In genomic region chr1:110440877-110441276, GRCh38 we compare ENCODE assay signal across 15 cellular contexts. TPM values are rescaled to one million over a fixed set of nuclear protein-coding genes. Genes with fewer than 3 reads are reported as not detected.
DNase-seq lines count a peak whose midpoint lies in the region; ATAC-seq and TF ChIP-seq lines count a peak whose summit lies in the region.
"Had no signal": no experiment of that assay in that cellular context is flagged by ENCODE, and none has a peak within 500 bp of the region (broad histone marks: within the 10 kb centered on the region; RNA-seq: fewer than 3 reads in every experiment).

No MANE protein-coding gene starts in this region.

- DNase-seq in T47D (ENCODE audit: low read depth in 1 of 2, low spot score in 1 of 2): peak; percentile 14 to 36
- peak in 2 of 3 donors; percentile 67 to 74 for DNase-seq in right cardiac atrium
- peak; percentile 47 for DNase-seq in testis
- DNase-seq in SW 1271 (lab: John Stamatoyannopoulos, UW): no peak
- DNase-seq in dermis blood vessel endothelial cell: no peak
- no peak for DNase-seq in activated CD4-positive, alpha-beta T cell treated with anti-CD3 and anti-CD28 coated beads, Interleukin-2, amount 50 U/mL, for 1 hour
- DNase-seq: activated naive CD8-positive, alpha-beta T cell treated with anti-CD3 and anti-CD28 coated beads, Interleukin-2, amount 50 U/mL, for 24 hours; left colon; MV-4-11; NCI-H446 treated with DMSO at 0.1 percent for 48 hours; OCI-M1 had no signal

- no peak for TF ChIP-seq RAD21 in Ishikawa (IDR thresholded peaks at IDR 0.05; ENCODE audit: low read depth)

- H3K9me3 ChIP-seq in right cardiac atrium (ENCODE audit: control insufficient read depth, low read length) (no peaks in the 10 kb centered on the region), testis (no peaks in the 10 kb centered on the region)
- H3K9me3 ChIP-seq: heart left ventricle had no signal

- H3K36me3 ChIP-seq in testis (ENCODE audit: low read depth, missing control alignments): no peaks in the 10 kb centered on the region
- H3K36me3 ChIP-seq: heart left ventricle had no signal

- no peak overlapping the region for H3K4me3 ChIP-seq in right cardiac atrium (ENCODE audit: low read length)
- H3K4me3 ChIP-seq in testis: no peak overlapping the region
- H3K4me3 ChIP-seq: dorsolateral prefrontal cortex, heart left ventricle had no signal

- in situ Hi-C loops in T47D (cut with HindIII; ENCODE audit: low pct_unique_long_range_greater_than_20kb, low sequenced_read_pairs): no loop called here

- TF ChIP-seq EP300 in Ishikawa (IDR thresholded peaks at IDR 0.05; ENCODE audit: borderline replicate concordance): peak; percentile 64

- H3K27ac ChIP-seq in right cardiac atrium (ENCODE audit: low read length): no peak overlapping the region
- peak overlapping the region in 1 of 2 donors; percentile 57 for H3K27ac ChIP-seq in testis
- H3K27ac ChIP-seq: dorsolateral prefrontal cortex, heart left ventricle, HL-60 had no signal

- no peaks in the 10 kb centered on the region for H3K27me3 ChIP-seq in right cardiac atrium (ENCODE audit: control insufficient read depth, insufficient read depth)
- H3K27me3 ChIP-seq in testis: no peaks in the 10 kb centered on the region
- H3K27me3 ChIP-seq: heart left ventricle had no signal

- peak; percentile 50 to 64 for ATAC-seq in right cardiac atrium
- ATAC-seq: activated naive CD8-positive, alpha-beta T cell treated with anti-CD3 and anti-CD28 coated beads, Interleukin-2, amount 50 U/mL, for 24 hours; left colon had no signal

- TF ChIP-seq CTCF in testis (IDR thresholded peaks at IDR 0.05): no peak

- 35% methylated on average over 3 of the region's 3 CpGs for WGBS in right cardiac atrium
- 33 to 40% methylated on average over 3 of the region's 3 CpGs for WGBS in testis, 2 donors

- no peak for TF ChIP-seq POLR2A in testis (IDR thresholded peaks at IDR 0.05)

- intact Hi-C loops in right cardiac atrium (cut with DNase I): no loop called here
- intact Hi-C loops in testis (cut with DNase I; ENCODE audit: low total_unique reads): no loop called here

- H3K4me1 ChIP-seq in right cardiac atrium (ENCODE audit: control insufficient read depth, insufficient read depth, low read length): no peaks in the 10 kb centered on the region
- H3K4me1 ChIP-seq in testis: peaks cover 18% of the 10 kb centered on the region
- H3K4me1 ChIP-seq: heart left ventricle had no signal

TF ChIP-seq in Ishikawa, 13 proteins besides CTCF, POLR2A, EP300 and RAD21:
- peak; percentile 64 for TF ChIP-seq TCF12 (IDR thresholded peaks at IDR 0.05; ENCODE audit: low read depth)
- TF ChIP-seq EGR1 (IDR thresholded peaks at IDR 0.05): no peak
- TF ChIP-seq NFIC (IDR thresholded peaks at IDR 0.05): peak; percentile 42; the same call in 1 of the 2 replicates
- TF ChIP-seq CEBPB (IDR thresholded peaks at IDR 0.05): peak; percentile 92
- TF ChIP-seq MAX (IDR thresholded peaks at IDR 0.05): 0 out of 2 replicates have a peak, but pooled peaks have one; percentile 12
- 0 out of 2 replicates have a peak, but pooled peaks have one; percentile 32 for TF ChIP-seq FOXM1 (IDR thresholded peaks at IDR 0.05; ENCODE audit: borderline replicate concordance, low read depth)
- TF ChIP-seq TEAD4 (IDR thresholded peaks at IDR 0.05): peak; percentile 84
- TF ChIP-seq USF1 (IDR thresholded peaks at IDR 0.05): no peak
- 0 out of 2 replicates have a peak, but pooled peaks have one; percentile 24 for TF ChIP-seq YY1 (IDR thresholded peaks at IDR 0.05; ENCODE audit: low read depth)

RNA-seq across cellular contexts. Expression of gene PROK1, which starts 10.1 kb away (rescaled TPM):
- total RNA-seq in right cardiac atrium (1 to 10 TPM in 1 of 4 donors, under 1 TPM in 1, not detected in 2; 0.93 to 1.3 TPM), testis (10 to 100 TPM; 50.4 to 70.6 TPM), dermis blood vessel endothelial cell (0.09 TPM in 1 of 2 replicates, not detected in the other)
- polyA plus RNA-seq in right cardiac atrium (2.6 TPM), testis (ENCODE audit: insufficient read depth, low read depth, low replicate concordance) (85.5 TPM)
- total RNA-seq: left colon had no signal

RNA-seq across cellular contexts. Expression of gene LAMTOR5, which starts 33.4 kb away (rescaled TPM):
- total RNA-seq in right cardiac atrium (100 to 1,000 TPM; 185 to 236 (median 207) TPM), testis (10 to 100 TPM; 75.4 to 88.8 TPM), dermis blood vessel endothelial cell (24.6 and 61.4 TPM in 2 replicates)
- polyA plus RNA-seq in right cardiac atrium (549 TPM), testis (ENCODE audit: insufficient read depth, low read depth, low replicate concordance) (179 TPM)

RNA-seq across cellular contexts. Expression of gene SLC16A4, which starts 50.1 kb away (rescaled TPM):
- 1 to 10 TPM; 4.6 to 7.3 (median 6.4) TPM for total RNA-seq in right cardiac atrium
- 3.0 TPM for polyA plus RNA-seq in right cardiac atrium
- total RNA-seq in testis: 1 to 10 TPM; 5.8 to 8.2 TPM
- polyA plus RNA-seq in testis (ENCODE audit: insufficient read depth, low read depth, low replicate concordance): 17.4 TPM
- total RNA-seq in dermis blood vessel endothelial cell: 1.4 and 1.7 TPM in 2 replicates

Comparison
In these comparisons a context has a peak if more than half of its experiments do, and no peak if none do; other contexts are left out.
1. DNase-seq: peak in T47D (2 of 2), right cardiac atrium (2 of 3) and testis (single experiment); none in SW 1271 (0 of 2), dermis blood vessel endothelial cell (single experiment) and activated CD4-positive, alpha-beta T cell treated with anti-CD3 and anti-CD28 coated beads, Interleukin-2, amount 50 U/mL, for 1 hour (single experiment).
2. RNA of gene PROK1, which starts 10.1 kb away (total RNA-seq): 50.4 to 70.6 TPM in testis; 0.93 to 1.3 TPM in right cardiac atrium and 0.09 TPM in dermis blood vessel endothelial cell; every median in the first group is over 10 times any median in the second.